In the genomic region with DNA sequence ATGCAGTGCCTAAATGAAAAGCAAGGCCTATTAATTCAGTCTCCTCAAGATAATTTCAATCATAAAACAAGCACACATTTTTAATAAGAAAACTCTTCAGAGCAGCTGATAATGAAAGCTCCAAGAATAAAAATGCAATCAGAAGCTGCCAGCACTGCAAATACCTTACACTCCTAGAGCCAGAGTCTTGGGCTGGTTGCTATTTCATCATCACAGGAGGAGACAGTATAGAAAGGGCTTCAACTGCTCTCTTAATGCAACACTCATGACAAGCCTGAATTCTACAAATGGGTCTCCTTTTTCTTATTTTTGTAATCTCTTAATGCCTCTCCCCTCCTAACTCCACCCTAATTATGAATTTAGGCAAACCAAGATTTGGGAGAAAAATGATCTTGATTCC, we compare ENCODE assay signal across 32 cellular contexts. TPM values are rescaled to one million over a fixed set of nuclear protein-coding genes. Genes with fewer than 3 reads are reported as not detected.
"Had no signal": no experiment of that assay in that cellular context is flagged by ENCODE, and none has a peak within 500 bp of the region (broad histone marks: within the 10 kb centered on the region; RNA-seq: fewer than 3 reads in every experiment).

No MANE protein-coding gene starts in this region.

- H3K4me1 Mint-ChIP-seq: stimulated activated effector memory CD8-positive, alpha-beta T cell treated with anti-CD3 and anti-CD28 coated beads, Interleukin-12 subunit alpha, Interleukin-12 subunit beta, amount 100 ng/mL, for 72 hours; stimulated activated memory B cell treated with anti-CD40 and anti-IgM and Interleukin-4, amounts not matched to agents 10 μg/mL and 1 μg/mL and 100 μg/mL, for 72 hours; stimulated activated naive B cell treated with anti-CD40 and anti-IgM and Interleukin-4, amounts not matched to agents 10 μg/mL and 1 μg/mL and 100 μg/mL, for 72 hours; stimulated activated naive CD8-positive, alpha-beta T cell treated with anti-CD3 and anti-CD28 coated beads, Interleukin-15, amount 100 ng/mL, for 72 hours had no signal

- H3K27ac Mint-ChIP-seq: stimulated activated effector memory CD8-positive, alpha-beta T cell treated with anti-CD3 and anti-CD28 coated beads, Interleukin-12 subunit alpha, Interleukin-12 subunit beta, amount 100 ng/mL, for 72 hours; stimulated activated memory B cell treated with anti-CD40 and anti-IgM and Interleukin-4, amounts not matched to agents 10 μg/mL and 1 μg/mL and 100 μg/mL, for 72 hours; stimulated activated naive B cell treated with anti-CD40 and anti-IgM and Interleukin-4, amounts not matched to agents 10 μg/mL and 1 μg/mL and 100 μg/mL, for 72 hours; stimulated activated naive CD8-positive, alpha-beta T cell treated with anti-CD3 and anti-CD28 coated beads, Interleukin-15, amount 100 ng/mL, for 72 hours; stimulated activated naive CD8-positive, alpha-beta T cell treated with anti-CD3 and anti-CD28 coated beads, Interleukin-15, Interleukin-2, amounts not matched to agents 100 ng/mL and 50 ng/mL, for 24 hours; type B pancreatic cell had no signal

- H3K4me3 Mint-ChIP-seq: stimulated activated effector memory CD8-positive, alpha-beta T cell treated with anti-CD3 and anti-CD28 coated beads, Interleukin-12 subunit alpha, Interleukin-12 subunit beta, amount 100 ng/mL, for 72 hours; stimulated activated memory B cell treated with anti-CD40 and anti-IgM and Interleukin-4, amounts not matched to agents 10 μg/mL and 1 μg/mL and 100 μg/mL, for 72 hours; stimulated activated naive B cell treated with anti-CD40 and anti-IgM and Interleukin-4, amounts not matched to agents 10 μg/mL and 1 μg/mL and 100 μg/mL, for 72 hours; stimulated activated naive CD8-positive, alpha-beta T cell treated with anti-CD3 and anti-CD28 coated beads, Interleukin-15, amount 100 ng/mL, for 72 hours; stimulated activated naive CD8-positive, alpha-beta T cell treated with anti-CD3 and anti-CD28 coated beads, Interleukin-15, Interleukin-2, amounts not matched to agents 100 ng/mL and 50 ng/mL, for 24 hours; type B pancreatic cell had no signal

- H3K4me1 ChIP-seq: stomach, suprapubic skin, testis, thyroid gland, tibial artery, tibial nerve, transverse colon, upper lobe of left lung, upper lobe of right lung, uterus, vagina had no signal

- ATAC-seq: stimulated activated effector memory CD8-positive, alpha-beta T cell treated with anti-CD3 and anti-CD28 coated beads, Interleukin-12 subunit alpha, Interleukin-12 subunit beta, amount 100 ng/mL, for 72 hours; stimulated activated memory B cell treated with anti-CD40 and anti-IgM and Interleukin-4, amounts not matched to agents 10 μg/mL and 1 μg/mL and 100 μg/mL, for 72 hours; stimulated activated naive B cell treated with anti-CD40 and anti-IgM and Interleukin-4, amounts not matched to agents 10 μg/mL and 1 μg/mL and 100 μg/mL, for 72 hours; stimulated activated naive CD8-positive, alpha-beta T cell treated with anti-CD3 and anti-CD28 coated beads, Interleukin-15, amount 100 ng/mL, for 72 hours; stimulated activated naive CD8-positive, alpha-beta T cell treated with anti-CD3 and anti-CD28 coated beads, Interleukin-15, Interleukin-2, amounts not matched to agents 100 U/mL and 50 U/mL, for 24 hours; upper lobe of right lung had no signal

- H3K4me3 ChIP-seq: stomach, suprapubic skin, testis, thoracic aorta, thyroid gland, tibial artery, tibial nerve, transverse colon, upper lobe of left lung, upper lobe of right lung, uterus, vagina had no signal

- H3K36me3 ChIP-seq: stomach, suprapubic skin, thoracic aorta, thyroid gland, tibial artery, tibial nerve, transverse colon, upper lobe of left lung, upper lobe of right lung, uterus, vagina had no signal

- H3K27ac ChIP-seq: stomach, suprapubic skin, testis, thoracic aorta, thyroid gland, tibial artery, tibial nerve, transverse colon, upper lobe of left lung, upper lobe of right lung, uterus, vagina had no signal

- H3K9me3 ChIP-seq: testis, thyroid gland, transverse colon, uterus, vagina had no signal

- FAIRE-seq: urothelium cell line had no signal

- H3K27me3 Mint-ChIP-seq: stimulated activated memory B cell treated with anti-CD40 and anti-IgM and Interleukin-4, amounts not matched to agents 10 μg/mL and 1 μg/mL and 100 μg/mL, for 72 hours; type B pancreatic cell had no signal

- H3K27me3 ChIP-seq: stomach, suprapubic skin, testis, thyroid gland, tibial artery, tibial nerve, transverse colon, upper lobe of left lung, uterus, vagina had no signal

- DNase-seq: stimulated activated CD4-positive, alpha-beta T cell treated with anti-CD3 and anti-CD28 coated beads, Interleukin-2, amount 100 ng/mL, for 48 hours; stimulated activated CD4-positive, alpha-beta T cell treated with anti-CD3 and anti-CD28 coated beads, Interleukin-4, amount 100 ng/mL, for 1 hour; stimulated activated CD4-positive, alpha-beta T cell treated with anti-CD3 and anti-CD28 coated beads, Interleukin-4, amount 100 ng/mL, for 24 hours; stimulated activated CD4-positive, alpha-beta T cell treated with anti-CD3 and anti-CD28 coated beads, Interleukin-4, amount 100 ng/mL, for 4 hours; stimulated activated CD8-positive, alpha-beta memory T cell treated with anti-CD3 and anti-CD28 coated beads, Interleukin-4, amount 100 ng/mL, for 48 hours; stimulated activated naive B cell treated with anti-CD40 and anti-IgM and Interleukin-4, amounts not matched to agents 10 μg/mL and 1 μg/mL and 100 μg/mL, for 72 hours; stimulated activated naive CD4-positive, alpha-beta T cell; stimulated activated naive CD4-positive, alpha-beta T cell treated with Interleukin-2 at 50 U/mL for 16 hours; stimulated activated naive CD8-positive, alpha-beta T cell treated with anti-CD3 and anti-CD28 coated beads, Interleukin-15, amount 100 ng/mL, for 72 hours; stimulated activated naive CD8-positive, alpha-beta T cell treated with anti-CD3 and anti-CD28 coated beads, Interleukin-15, Interleukin-2, amounts not matched to agents 100 U/mL and 50 U/mL, for 24 hours; stomach; substantia nigra; testis; thyroid gland; tibial artery; transverse colon; upper lobe of left lung; upper lobe of right lung; uterus had no signal

- H3K36me3 Mint-ChIP-seq: stimulated activated effector memory CD8-positive, alpha-beta T cell treated with anti-CD3 and anti-CD28 coated beads, Interleukin-12 subunit alpha, Interleukin-12 subunit beta, amount 100 ng/mL, for 72 hours; stimulated activated memory B cell treated with anti-CD40 and anti-IgM and Interleukin-4, amounts not matched to agents 10 μg/mL and 1 μg/mL and 100 μg/mL, for 72 hours; type B pancreatic cell had no signal

RNA-seq across cellular contexts. Expression of gene MC3R, which starts 11.2 kb away (rescaled TPM):
- total RNA-seq: stomach, subcutaneous adipose tissue, suprapubic skin, temporal lobe, testis, thoracic aorta, thyroid gland, tibial nerve, transverse colon, upper lobe of left lung, upper lobe of right lung, ureter, urinary bladder, uterus, vagina had no signal
- polyA plus RNA-seq: stomach, urinary bladder had no signal
